In genomic region chr2:224946911-224947310, GRCh38 we compare ENCODE assay signal across 8 cellular contexts.
DNase-seq lines count a peak whose midpoint lies in the region; ATAC-seq lines count a peak whose summit lies in the region.

No MANE protein-coding gene starts in this region.

- peaks cover 61% of the 10 kb centered on the region for H3K4me1 Mint-ChIP-seq in stimulated activated naive CD8-positive, alpha-beta T cell treated with anti-CD3 and anti-CD28 coated beads, Interleukin-15, amount 100 ng/mL, for 72 hours

- peak overlapping the region; percentile 93 to 96 for H3K27ac Mint-ChIP-seq in stimulated activated naive CD8-positive, alpha-beta T cell treated with anti-CD3 and anti-CD28 coated beads, Interleukin-15, amount 100 ng/mL, for 72 hours

- peaks cover 9 to 13% of the 10 kb centered on the region in 2 donors for H3K4me1 ChIP-seq in duodenal mucosa (ENCODE audit: control insufficient read depth in 1 of 2, insufficient read depth in 2 of 2, low read length in 2 of 2)

- DNase-seq in SHP77 treated with DMSO at 0.1 percent for 48 hours (lab: John Stamatoyannopoulos, UW) (peak; percentile 6), SHP77 (lab: John Stamatoyannopoulos, UW) (no peak), NOMO-1 treated with dmso at 0.1 percent for 144 hours (lab: John Stamatoyannopoulos, UW; ENCODE audit: unreplicated experiment) (peak; percentile 71), NCI-H1092 treated with DMSO at 0.1 percent for 48 hours (lab: John Stamatoyannopoulos, UW) (no peak)
- DNase-seq in stimulated activated naive CD8-positive, alpha-beta T cell treated with anti-CD3 and anti-CD28 coated beads, Interleukin-15, amount 100 ng/mL, for 72 hours = no peak
- DNase-seq in stimulated activated CD8-positive, alpha-beta memory T cell treated with anti-CD3 and anti-CD28 coated beads, Interleukin-4, amount 100 ng/mL, for 48 hours = no peak

- H3K4me3 ChIP-seq in duodenal mucosa (ENCODE audit: low read depth in 1 of 2, low read length in 2 of 2) = peak overlapping the region; percentile 28 to 52

- H3K27me3 Mint-ChIP-seq in stimulated activated naive CD8-positive, alpha-beta T cell treated with anti-CD3 and anti-CD28 coated beads, Interleukin-15, amount 100 ng/mL, for 72 hours = no peaks in the 10 kb centered on the region

- H3K27me3 ChIP-seq in duodenal mucosa (ENCODE audit: control insufficient read depth in 1 of 2, insufficient read depth in 2 of 2, low read length in 2 of 2) = no peaks in the 10 kb centered on the region

- H3K4me3 Mint-ChIP-seq in stimulated activated naive CD8-positive, alpha-beta T cell treated with anti-CD3 and anti-CD28 coated beads, Interleukin-15, amount 100 ng/mL, for 72 hours = peak overlapping the region; percentile 85 to 91

- H3K36me3 ChIP-seq in duodenal mucosa (ENCODE audit: control insufficient read depth in 1 of 2, insufficient read depth in 2 of 2, low read length in 2 of 2) = no peaks in the 10 kb centered on the region

- no peaks in the 10 kb centered on the region for H3K9me3 Mint-ChIP-seq in stimulated activated naive CD8-positive, alpha-beta T cell treated with anti-CD3 and anti-CD28 coated beads, Interleukin-15, amount 100 ng/mL, for 72 hours

- no peak overlapping the region for H3K9ac ChIP-seq in duodenal mucosa (ENCODE audit: low read depth in 1 of 2, low read length in 2 of 2)

- peak; percentile 77 for ATAC-seq in HG02763 (IDR thresholded peaks at IDR 0.05; ENCODE audit: unreplicated experiment)
- ATAC-seq in stimulated activated naive CD8-positive, alpha-beta T cell treated with anti-CD3 and anti-CD28 coated beads, Interleukin-15, amount 100 ng/mL, for 72 hours = peak; percentile 77

- no peak overlapping the region for H3K27ac ChIP-seq in duodenal mucosa (ENCODE audit: low read depth, low read length)

- no peaks in the 10 kb centered on the region for H3K9me3 ChIP-seq in duodenal mucosa (ENCODE audit: control insufficient read depth in 1 of 2, low read length in 2 of 2)

Comparison
In these comparisons a context has a peak if more than half of its experiments do, and no peak if none do; other contexts are left out.
1. DNase-seq: peak in SHP77 treated with DMSO at 0.1 percent for 48 hours (single experiment) and NOMO-1 treated with dmso at 0.1 percent for 144 hours (single experiment); none in SHP77 (0 of 2), stimulated activated naive CD8-positive, alpha-beta T cell treated with anti-CD3 and anti-CD28 coated beads, Interleukin-15, amount 100 ng/mL, for 72 hours (0 of 2), stimulated activated CD8-positive, alpha-beta memory T cell treated with anti-CD3 and anti-CD28 coated beads, Interleukin-4, amount 100 ng/mL, for 48 hours (single experiment) and NCI-H1092 treated with DMSO at 0.1 percent for 48 hours (single experiment).